In genomic region chr9:97919217-97919813, GRCh38 we compare ENCODE assay signal across 1 cellular context.
TF ChIP-seq lines count a peak whose summit lies in the region.

No MANE protein-coding gene starts in this region.

TF ChIP-seq in IMR-90, 13 proteins besides CTCF, POLR2A, EP300 and RAD21:
- no peak for TF ChIP-seq BHLHE40 (IDR thresholded peaks at IDR 0.05; ENCODE audit: low read depth, low read length)
- peak; percentile 80 for TF ChIP-seq MAFK (IDR thresholded peaks at IDR 0.05; ENCODE audit: low read depth, low read length)
